In the genomic region with DNA sequence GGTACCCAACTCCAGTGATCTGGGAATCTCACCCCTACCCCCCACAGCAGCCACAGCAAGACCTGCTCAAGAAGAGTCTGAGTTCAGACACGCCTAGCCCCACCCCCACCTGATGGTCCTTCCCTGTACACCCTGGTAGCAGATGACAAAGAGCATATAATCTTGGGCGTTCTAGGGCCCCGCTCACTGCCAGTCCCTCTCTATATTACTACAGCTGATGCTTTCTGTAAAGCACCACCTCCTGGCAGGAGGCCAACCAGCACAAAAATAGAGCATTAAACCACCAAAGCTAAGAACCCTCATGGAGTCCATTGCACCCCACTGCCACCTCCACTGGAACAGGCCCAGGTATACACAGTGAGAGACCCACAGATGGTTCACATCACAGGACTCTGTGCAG, we compare ENCODE assay signal across 1 cellular context.
TF ChIP-seq lines count a peak whose summit lies in the region.

No MANE protein-coding gene starts in this region.

TF ChIP-seq in K562, 482 proteins besides CTCF, POLR2A, EP300 and RAD21:
- TF ChIP-seq NFIC (IDR thresholded peaks at IDR 0.05) (peak; percentile 28; the same call in 1 of the 2 replicates), ZNF76 (CRISPR knock-in tag; IDR thresholded peaks at IDR 0.05; ENCODE audit: borderline replicate concordance) (no peak), ZNF134 (CRISPR knock-in tag; conservative IDR thresholded peaks at IDR 0.05) (no peak)
